In genomic region chr14:67551940-67552339, GRCh38 we compare ENCODE assay signal across 29 cellular contexts. TPM values are rescaled to one million over a fixed set of nuclear protein-coding genes. Genes with fewer than 3 reads are reported as not detected.
A peak's percentile ranks its signal among the peaks of the same experiment; 100 is the strongest.
DNase-seq lines count a peak whose midpoint lies in the region; ATAC-seq and TF ChIP-seq lines count a peak whose summit lies in the region.
"Had no signal": no experiment of that assay in that cellular context is flagged by ENCODE, and none has a peak within 500 bp of the region (broad histone marks: within the 10 kb centered on the region; RNA-seq: fewer than 3 reads in every experiment).

No MANE protein-coding gene starts in this region.

- no peaks in the 10 kb centered on the region for H3K36me3 Mint-ChIP-seq in stimulated activated naive B cell treated with anti-CD40 and anti-IgM and Interleukin-4, amounts not matched to agents 10 μg/mL and 1 μg/mL and 100 μg/mL, for 72 hours
- H3K36me3 Mint-ChIP-seq: stimulated activated memory B cell treated with anti-CD40 and anti-IgM and Interleukin-4, amounts not matched to agents 10 μg/mL and 1 μg/mL and 100 μg/mL, for 72 hours had no signal

- no peaks in the 10 kb centered on the region for H3K4me1 ChIP-seq in heart left ventricle
- H3K4me1 ChIP-seq: Peyer's patch, testis, uterus had no signal

- H3K36me3 ChIP-seq in heart left ventricle, result no peaks in the 10 kb centered on the region
- H3K36me3 ChIP-seq: esophagus squamous epithelium, Peyer's patch, uterus had no signal

- DNase-seq in left ventricle myocardium superior, result no peak
- no peak for DNase-seq in heart left ventricle
- peak; percentile 81 for DNase-seq in NCI-H2171 treated with DMSO at 0.1 percent for 48 hours (lab: John Stamatoyannopoulos, UW)
- no peak for DNase-seq in NCI-H446 treated with DMSO at 0.1 percent for 48 hours (lab: John Stamatoyannopoulos, UW)
- DNase-seq in stimulated activated naive B cell treated with anti-CD40 and anti-IgM and Interleukin-4, amounts not matched to agents 10 μg/mL and 1 μg/mL and 100 μg/mL, for 72 hours, result no peak
- DNase-seq: activated CD4-positive, alpha-beta memory T cell treated with anti-CD3 and anti-CD28 coated beads, Interleukin-2, amount 10 ng/mL, durations not matched to agents 7 days and 5 days; activated CD8-positive, alpha-beta memory T cell treated with anti-CD3 and anti-CD28 coated beads, Interleukin-2, amount 50 U/mL, for 4 hours; activated naive CD4-positive, alpha-beta T cell treated with anti-CD3 and anti-CD28 coated beads for 36 hours; body of pancreas; cerebellar nuclear complex; esophagus squamous epithelium; foreskin keratinocyte; HCEC 1CT; Karpas-422; kidney; mucosa of descending colon; NCI-H1436; NCI-H748 treated with DMSO at 0.1 percent for 48 hours; SIG-M5; testis; uterus had no signal

- H3K4me3 ChIP-seq in heart left ventricle, result no peak overlapping the region
- H3K4me3 ChIP-seq: body of pancreas, esophagus squamous epithelium, mucosa of descending colon, Peyer's patch, skin epidermis, testis, uterus had no signal

- TF ChIP-seq POLR2A in heart left ventricle (IDR thresholded peaks at IDR 0.05), result no peak

- ATAC-seq in left ventricle myocardium superior (peak; percentile 67), heart left ventricle (no peak)
- ATAC-seq in stimulated activated naive B cell treated with anti-CD40 and anti-IgM and Interleukin-4, amounts not matched to agents 10 μg/mL and 1 μg/mL and 100 μg/mL, for 72 hours (replicated peaks), result no peak
- no peak for ATAC-seq in activated CD4-positive, CD25-positive, alpha-beta regulatory T cell treated with anti-CD3 and anti-CD28 coated beads, Interleukin-2, amount 50 U/mL, for 24 hours
- ATAC-seq: body of pancreas; foreskin keratinocyte; mucosa of descending colon; stimulated activated memory B cell treated with anti-CD40 and anti-IgM and Interleukin-4, amounts not matched to agents 10 μg/mL and 1 μg/mL and 100 μg/mL, for 72 hours had no signal

- intact Hi-C loops in left ventricle myocardium superior (cut with micrococcal nuclease) (no loop called here), heart left ventricle (cut with DNase I) (no loop called here)

- no peaks in the 10 kb centered on the region for H3K9me3 Mint-ChIP-seq in stimulated activated naive B cell treated with anti-CD40 and anti-IgM and Interleukin-4, amounts not matched to agents 10 μg/mL and 1 μg/mL and 100 μg/mL, for 72 hours
- H3K9me3 Mint-ChIP-seq: activated CD4-positive, alpha-beta memory T cell treated with anti-CD3 and anti-CD28 coated beads, Interleukin-2, amount 10 ng/mL, durations not matched to agents 7 days and 5 days; activated naive CD4-positive, alpha-beta T cell treated with anti-CD3 and anti-CD28 coated beads for 36 hours; activated T-helper 1 cell treated with anti-CD3 and anti-CD28 coated beads, Interleukin-12 subunit alpha, Interleukin-12 subunit beta, Interleukin-2, Interleukin-4 antibody, amounts not matched to agents 30 ng/mL and 10 ng/mL and 1 ng/mL, durations not matched to agents 14 hours and 24 hours and 36 hours; nephron; stimulated activated memory B cell treated with anti-CD40 and anti-IgM and Interleukin-4, amounts not matched to agents 10 μg/mL and 1 μg/mL and 100 μg/mL, for 72 hours; T-helper 2 cell treated with Interferon-gamma antibody and Interleukin-4, amounts not matched to agents 5 μg/mL and 100 μg/mL, for 36 hours had no signal

- no peak overlapping the region for H3K4me3 Mint-ChIP-seq in stimulated activated naive B cell treated with anti-CD40 and anti-IgM and Interleukin-4, amounts not matched to agents 10 μg/mL and 1 μg/mL and 100 μg/mL, for 72 hours
- H3K4me3 Mint-ChIP-seq: activated CD4-positive, alpha-beta memory T cell treated with anti-CD3 and anti-CD28 coated beads, Interleukin-2, amount 10 ng/mL, durations not matched to agents 7 days and 5 days; activated naive CD4-positive, alpha-beta T cell treated with anti-CD3 and anti-CD28 coated beads for 36 hours; activated T-helper 1 cell treated with anti-CD3 and anti-CD28 coated beads, Interleukin-12 subunit alpha, Interleukin-12 subunit beta, Interleukin-2, Interleukin-4 antibody, amounts not matched to agents 30 ng/mL and 10 ng/mL and 1 ng/mL, durations not matched to agents 14 hours and 24 hours and 36 hours; nephron; stimulated activated memory B cell treated with anti-CD40 and anti-IgM and Interleukin-4, amounts not matched to agents 10 μg/mL and 1 μg/mL and 100 μg/mL, for 72 hours; T-helper 2 cell treated with Interferon-gamma antibody and Interleukin-4, amounts not matched to agents 5 μg/mL and 100 μg/mL, for 36 hours had no signal

- no peak overlapping the region for H3K27ac Mint-ChIP-seq in stimulated activated naive B cell treated with anti-CD40 and anti-IgM and Interleukin-4, amounts not matched to agents 10 μg/mL and 1 μg/mL and 100 μg/mL, for 72 hours
- H3K27ac Mint-ChIP-seq: activated CD4-positive, alpha-beta memory T cell treated with anti-CD3 and anti-CD28 coated beads, Interleukin-2, amount 10 ng/mL, durations not matched to agents 7 days and 5 days; activated naive CD4-positive, alpha-beta T cell treated with anti-CD3 and anti-CD28 coated beads for 36 hours; activated T-helper 1 cell treated with anti-CD3 and anti-CD28 coated beads, Interleukin-12 subunit alpha, Interleukin-12 subunit beta, Interleukin-2, Interleukin-4 antibody, amounts not matched to agents 30 ng/mL and 10 ng/mL and 1 ng/mL, durations not matched to agents 14 hours and 24 hours and 36 hours; stimulated activated memory B cell treated with anti-CD40 and anti-IgM and Interleukin-4, amounts not matched to agents 10 μg/mL and 1 μg/mL and 100 μg/mL, for 72 hours; T-helper 2 cell treated with Interferon-gamma antibody and Interleukin-4, amounts not matched to agents 5 μg/mL and 100 μg/mL, for 36 hours had no signal

- no peaks in the 10 kb centered on the region for H3K9me3 ChIP-seq in heart left ventricle
- H3K9me3 ChIP-seq: body of pancreas, esophagus squamous epithelium, mucosa of descending colon, Peyer's patch, testis, uterus had no signal

- WGBS in heart left ventricle, 4 donors, result 55 to 67% (median 61%) methylated on average over 3 of the region's 3 CpGs

- H3K27me3 ChIP-seq in heart left ventricle, result no peaks in the 10 kb centered on the region
- no peaks in the 10 kb centered on the region for H3K27me3 ChIP-seq in layer of hippocampus (ENCODE audit: control insufficient read depth, insufficient read depth, low read length)
- H3K27me3 ChIP-seq: body of pancreas, esophagus squamous epithelium, foreskin keratinocyte, Peyer's patch, testis, uterus had no signal

- TF ChIP-seq CTCF in heart left ventricle (IDR thresholded peaks at IDR 0.05), result no peak

- no peaks in the 10 kb centered on the region for H3K4me1 Mint-ChIP-seq in stimulated activated naive B cell treated with anti-CD40 and anti-IgM and Interleukin-4, amounts not matched to agents 10 μg/mL and 1 μg/mL and 100 μg/mL, for 72 hours
- H3K4me1 Mint-ChIP-seq: activated CD4-positive, alpha-beta memory T cell treated with anti-CD3 and anti-CD28 coated beads, Interleukin-2, amount 10 ng/mL, durations not matched to agents 7 days and 5 days; nephron; stimulated activated memory B cell treated with anti-CD40 and anti-IgM and Interleukin-4, amounts not matched to agents 10 μg/mL and 1 μg/mL and 100 μg/mL, for 72 hours had no signal

- H3K27me3 Mint-ChIP-seq in stimulated activated naive B cell treated with anti-CD40 and anti-IgM and Interleukin-4, amounts not matched to agents 10 μg/mL and 1 μg/mL and 100 μg/mL, for 72 hours, result peaks cover 23 to 38% of the 10 kb centered on the region in 2 donors

- H3K27ac ChIP-seq in heart left ventricle, result no peak overlapping the region
- peak overlapping the region; percentile 33 for H3K27ac ChIP-seq in layer of hippocampus (ENCODE audit: low read depth, low read length)
- H3K27ac ChIP-seq: body of pancreas, esophagus squamous epithelium, foreskin keratinocyte, Peyer's patch, skin epidermis, testis, uterus had no signal

RNA-seq across cellular contexts. Expression of gene PLEKHH1, which starts 18.9 kb away (rescaled TPM):
- total RNA-seq in left ventricle myocardium superior, result 5.5 TPM
- total RNA-seq in heart left ventricle, result 1 to 10 TPM; 2.4 to 9.2 (median 5.2) TPM
- polyA plus RNA-seq in heart left ventricle, result 1 to 10 TPM; 3.4 to 6.3 TPM

RNA-seq across cellular contexts. Expression of gene PIGH, which starts 48.1 kb away (rescaled TPM):
- total RNA-seq in left ventricle myocardium superior (11.2 TPM), heart left ventricle (10 to 100 TPM in 6 of 9 donors, 1 to 10 TPM in 3; 8.0 to 21.3 (median 11.4) TPM)
- polyA plus RNA-seq in heart left ventricle, result 10 to 100 TPM; 12.2 to 30.0 TPM
